Comparison of ENCODE assay signal across 9 cellular contexts in genomic region chr4:169098054-169098896, GRCh38.
DNase-seq lines count a peak whose midpoint lies in the region; ATAC-seq, FAIRE-seq and TF ChIP-seq lines count a peak whose summit lies in the region.
"Had no signal": no experiment of that assay in that cellular context is flagged by ENCODE, and none has a peak within 500 bp of the region (broad histone marks: within the 10 kb centered on the region; RNA-seq: fewer than 3 reads in every experiment).

No MANE protein-coding gene starts in this region.

- no peak overlapping the region for H3K4me3 ChIP-seq in kidney (ENCODE audit: low read length in 2 of 2)

- peak; percentile 49 for DNase-seq in HFFc6
- peak; percentile 26 for DNase-seq in NAMALWA (ENCODE audit: low spot score)
- DNase-seq in memory B cell (ENCODE audit: low spot score in 2 of 2): no peak
- DNase-seq in activated CD8-positive, alpha-beta memory T cell treated with anti-CD3 and anti-CD28 coated beads for 24 hours: no peak
- no peak for DNase-seq in DMS114 treated with DMSO at 0.1 percent for 48 hours (lab: John Stamatoyannopoulos, UW; ENCODE audit: unreplicated experiment)
- no peak for DNase-seq in activated effector memory CD4-positive, alpha-beta T cell treated with anti-CD3 and anti-CD28 coated beads, Interleukin-2, amount 50 U/mL, for 16 hours
- DNase-seq in kidney: no peak

- H3K9me3 Mint-ChIP-seq in HFFc6: no peaks in the 10 kb centered on the region
- no peaks in the 10 kb centered on the region for H3K9me3 Mint-ChIP-seq in memory B cell

- no peak for FAIRE-seq in kidney (lab: Jason Lieb, UNC)

- TF ChIP-seq CTCF in HFFc6 (IDR thresholded peaks at IDR 0.05) (no peak), kidney (IDR thresholded peaks at IDR 0.05; ENCODE audit: borderline replicate concordance, extremely low read depth, insufficient read depth) (no peak)

- H3K4me3 Mint-ChIP-seq in HFFc6: peak overlapping the region; percentile 33; the same call in 1 of the 2 replicates
- peak overlapping the region; percentile 36 for H3K4me3 Mint-ChIP-seq in memory B cell

- peaks cover 7 to 15% of the 10 kb centered on the region in 2 donors for H3K36me3 ChIP-seq in kidney (ENCODE audit: control insufficient read depth in 1 of 2, insufficient read depth in 2 of 2, low read length in 2 of 2)

- H3K27ac ChIP-seq in kidney (ENCODE audit: low read depth in 2 of 2, low read length in 2 of 2): peak overlapping the region in 1 of 2 donors; percentile 26
- H3K27ac ChIP-seq: HL-60 had no signal

- H3K4me1 Mint-ChIP-seq in HFFc6 (ENCODE audit: low read depth) (peaks cover 73% of the 10 kb centered on the region), memory B cell (peaks cover 20% of the 10 kb centered on the region)

- H3K4me1 ChIP-seq in kidney (ENCODE audit: control insufficient read depth in 1 of 2, insufficient read depth in 1 of 2, low read depth in 1 of 2, low read length in 2 of 2): peaks cover 8 to 12% of the 10 kb centered on the region in 2 donors

- ATAC-seq in GM18517 (IDR thresholded peaks at IDR 0.05; ENCODE audit: unreplicated experiment): peak; percentile 56
- peak; percentile 65 for ATAC-seq in memory B cell (ENCODE audit: low read depth)

- H3K27me3 Mint-ChIP-seq in HFFc6 (ENCODE audit: insufficient read depth) (peaks cover 3% of the 10 kb centered on the region; the same call in 1 of the 2 replicates), memory B cell (no peaks in the 10 kb centered on the region)

- intact Hi-C loops in kidney (cut with DNase I): no loop called here

- no peaks in the 10 kb centered on the region for H3K9me3 ChIP-seq in kidney (ENCODE audit: control insufficient read depth in 1 of 2, low read length in 2 of 2)

- H3K36me3 Mint-ChIP-seq in HFFc6 (ENCODE audit: low read depth) (peaks cover 63% of the 10 kb centered on the region), memory B cell (peaks cover 13% of the 10 kb centered on the region)

- H3K9ac ChIP-seq in kidney (ENCODE audit: low read length in 2 of 2): no peak overlapping the region

- H3K27ac Mint-ChIP-seq in HFFc6 (peak overlapping the region; percentile 79), memory B cell (peak overlapping the region; percentile 51)

Comparison
In these comparisons a context has a peak if more than half of its experiments do, and no peak if none do; other contexts are left out.
1. DNase-seq: peak in HFFc6 (single experiment) and NAMALWA (single experiment); none in memory B cell (0 of 2), activated CD8-positive, alpha-beta memory T cell treated with anti-CD3 and anti-CD28 coated beads for 24 hours (single experiment), DMS114 treated with DMSO at 0.1 percent for 48 hours (single experiment), activated effector memory CD4-positive, alpha-beta T cell treated with anti-CD3 and anti-CD28 coated beads, Interleukin-2, amount 50 U/mL, for 16 hours (single experiment) and kidney (single experiment).